Comparison of ENCODE assay signal across 13 cellular contexts in genomic region chr19:45385392-45386221, GRCh38. TPM values are rescaled to one million over a fixed set of nuclear protein-coding genes. Genes with fewer than 3 reads are reported as not detected.
DNase-seq lines count a peak whose midpoint lies in the region; ATAC-seq and TF ChIP-seq lines count a peak whose summit lies in the region.
"Had no signal": no experiment of that assay in that cellular context is flagged by ENCODE, and none has a peak within 500 bp of the region (broad histone marks: within the 10 kb centered on the region; RNA-seq: fewer than 3 reads in every experiment).

No MANE protein-coding gene starts in this region.

- H3K36me3 ChIP-seq in right atrium auricular region (peaks cover 5% of the 10 kb centered on the region), adipocyte (ENCODE audit: control insufficient read depth, insufficient read depth, low read length, severe bottlenecking) (no peaks in the 10 kb centered on the region), upper lobe of right lung (no peaks in the 10 kb centered on the region)
- H3K36me3 ChIP-seq: BE2C, uterus had no signal

- DNase-seq in Right ventricle myocardium superior: no peak
- DNase-seq in right atrium auricular region (ENCODE audit: low spot score): no peak
- DNase-seq in adipocyte (ENCODE audit: low read depth): no peak
- no peak for DNase-seq in left lobe of liver (ENCODE audit: low spot score)
- no peak for DNase-seq in upper lobe of right lung
- no peak for DNase-seq in DMS114 treated with DMSO at 0.1 percent for 48 hours (lab: John Stamatoyannopoulos, UW; ENCODE audit: unreplicated experiment)
- DNase-seq: activated naive CD8-positive, alpha-beta T cell treated with anti-CD3 and anti-CD28 coated beads, Interleukin-2, amount 10 ng/mL, durations not matched to agents 7 days and 5 days; BE2C; NCI-H187 treated with DMSO at 0.1 percent for 48 hours; PC-3; uterus had no signal

- H3K4me3 ChIP-seq in right atrium auricular region (no peak overlapping the region), adipocyte (ENCODE audit: low read length) (peak overlapping the region; percentile 33), upper lobe of right lung (no peak overlapping the region)
- H3K4me3 ChIP-seq: uterus had no signal

- H3K27ac ChIP-seq in right atrium auricular region (no peak overlapping the region), upper lobe of right lung (no peak overlapping the region)
- H3K27ac ChIP-seq: uterus had no signal

- H3K9ac ChIP-seq in adipocyte (ENCODE audit: low read length): no peak overlapping the region

- no peaks in the 10 kb centered on the region for H3K27me3 ChIP-seq in right atrium auricular region
- peaks cover 6% of the 10 kb centered on the region for H3K27me3 ChIP-seq in adipocyte (replicated peaks; ENCODE audit: control insufficient read depth, insufficient read depth, low read length)
- H3K27me3 ChIP-seq in upper lobe of right lung: peaks cover 24% of the 10 kb centered on the region

- no peaks in the 10 kb centered on the region for H3K9me3 ChIP-seq in right atrium auricular region
- H3K9me3 ChIP-seq in adipocyte (ENCODE audit: control insufficient read depth, low read length): no peaks in the 10 kb centered on the region
- H3K9me3 ChIP-seq in upper lobe of right lung: no peaks in the 10 kb centered on the region
- H3K9me3 ChIP-seq: BE2C, uterus had no signal

- ATAC-seq in Right ventricle myocardium superior (ENCODE audit: poor library complexity): peak; percentile 46
- peak; percentile 58 for ATAC-seq in left lobe of liver
- ATAC-seq in upper lobe of right lung: peak; percentile 56
- no peak for ATAC-seq in GM21390 (IDR thresholded peaks at IDR 0.05; ENCODE audit: unreplicated experiment)
- no peak for ATAC-seq in HG02885 (IDR thresholded peaks at IDR 0.05; ENCODE audit: poor library complexity, unreplicated experiment)
- ATAC-seq: PC-3 had no signal

- peaks cover 0 to 13% of the 10 kb centered on the region in 2 donors for H3K4me1 ChIP-seq in right atrium auricular region
- peaks cover 12% of the 10 kb centered on the region for H3K4me1 ChIP-seq in adipocyte (ENCODE audit: control insufficient read depth, insufficient read depth, low read length)
- H3K4me1 ChIP-seq in upper lobe of right lung: peaks cover 8% of the 10 kb centered on the region
- H3K4me1 ChIP-seq: BE2C, uterus had no signal

- TF ChIP-seq CTCF in right atrium auricular region (IDR thresholded peaks at IDR 0.05) (no peak), upper lobe of right lung (IDR thresholded peaks at IDR 0.05) (no peak)

- intact Hi-C loops in Right ventricle myocardium superior (cut with DNase I): no loop called here
- intact Hi-C loops in upper lobe of right lung (cut with DNase I): no loop called here

RNA-seq across cellular contexts. Expression of gene ERCC2, which starts 15.2 kb away (rescaled TPM):
- total RNA-seq in Right ventricle myocardium superior: 11.2 TPM
- 10 to 100 TPM in 1 of 2 donors, 1 to 10 TPM in 1; 8.6 to 11.2 TPM for total RNA-seq in right atrium auricular region
- total RNA-seq in left lobe of liver: 15.3 TPM
- total RNA-seq in upper lobe of right lung: 13.7 TPM

RNA-seq across cellular contexts. Expression of gene PPP1R13L, which starts 19.3 kb away (rescaled TPM):
- 207 TPM for total RNA-seq in Right ventricle myocardium superior
- 100 to 1,000 TPM; 112 to 230 TPM for total RNA-seq in right atrium auricular region
- total RNA-seq in left lobe of liver: 8.0 TPM
- total RNA-seq in upper lobe of right lung: 67.9 TPM

RNA-seq across cellular contexts. Expression of gene POLR1G, which starts 20.8 kb away (rescaled TPM):
- total RNA-seq in Right ventricle myocardium superior (7.7 TPM), right atrium auricular region (1 to 10 TPM; 5.5 to 5.6 TPM), left lobe of liver (2.2 TPM), upper lobe of right lung (5.4 TPM)

RNA-seq across cellular contexts. Expression of gene ERCC1, which starts 38.1 kb away (rescaled TPM):
- 163 TPM for total RNA-seq in Right ventricle myocardium superior
- 100 to 1,000 TPM; 110 to 126 TPM for total RNA-seq in right atrium auricular region
- total RNA-seq in left lobe of liver: 25.8 TPM
- total RNA-seq in upper lobe of right lung: 48.8 TPM

RNA-seq across cellular contexts. Expression of gene KLC3, which starts 45.1 kb away (rescaled TPM):
- total RNA-seq in Right ventricle myocardium superior: not detected
- under 1 TPM in 1 of 2 donors, not detected in 1; 0.75 TPM for total RNA-seq in right atrium auricular region
- total RNA-seq in left lobe of liver: not detected
- total RNA-seq in upper lobe of right lung: 1.8 TPM
- total RNA-seq: activated naive CD8-positive, alpha-beta T cell treated with anti-CD3 and anti-CD28 coated beads, Interleukin-2, amount 10 ng/mL, durations not matched to agents 7 days and 5 days had no signal

Comparison
In these comparisons a context has a peak if more than half of its experiments do, and no peak if none do; other contexts are left out.
1. ATAC-seq: peak in Right ventricle myocardium superior (single experiment), left lobe of liver (single experiment) and upper lobe of right lung (single experiment); none in GM21390 (single experiment) and HG02885 (single experiment).